Comparison of ENCODE assay signal across 15 cellular contexts in the genomic region with DNA sequence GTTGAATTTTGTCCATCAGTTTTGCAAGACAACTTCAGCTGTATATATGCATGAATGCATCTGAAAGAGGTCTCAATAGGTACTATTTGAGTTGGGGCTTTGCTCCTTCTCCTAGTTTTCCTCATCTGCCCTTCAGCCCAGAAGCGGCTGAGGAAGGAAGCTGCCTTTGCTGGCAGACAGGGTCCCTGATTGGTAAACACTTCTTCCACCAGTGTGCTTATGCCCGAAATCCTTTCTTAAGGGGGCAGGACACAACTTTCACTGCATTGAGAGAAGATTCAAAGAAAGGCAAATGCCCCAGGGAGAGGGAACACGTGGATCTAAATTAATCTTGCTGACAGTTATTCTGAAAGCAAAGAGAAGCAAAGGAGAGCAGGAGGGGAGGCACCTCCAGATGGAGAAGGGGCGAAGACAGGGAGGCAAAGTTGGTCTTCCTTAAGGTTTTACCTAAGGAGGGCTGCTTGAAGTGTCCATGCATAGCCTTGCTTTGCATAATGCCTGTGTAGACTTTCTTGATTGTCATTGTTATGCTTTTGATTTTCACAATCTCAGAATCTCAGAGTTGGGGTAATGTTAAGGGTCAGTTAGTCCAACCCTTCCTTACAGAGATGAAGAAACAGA.
DNase-seq lines count a peak whose midpoint lies in the region; ATAC-seq and TF ChIP-seq lines count a peak whose summit lies in the region.
"Had no signal": no experiment of that assay in that cellular context is flagged by ENCODE, and none has a peak within 500 bp of the region (broad histone marks: within the 10 kb centered on the region; RNA-seq: fewer than 3 reads in every experiment).

No MANE protein-coding gene starts in this region.

- no peak overlapping the region for H3K27ac Mint-ChIP-seq in activated T-helper 1 cell treated with anti-CD3 and anti-CD28 coated beads, Interleukin-12 subunit alpha, Interleukin-12 subunit beta, Interleukin-2, Interleukin-4 antibody, amounts not matched to agents 30 ng/mL and 10 ng/mL and 1 ng/mL, durations not matched to agents 14 hours and 24 hours and 36 hours
- H3K27ac Mint-ChIP-seq: naive thymus-derived CD8-positive, alpha-beta T cell had no signal

- no peaks in the 10 kb centered on the region for H3K36me3 Mint-ChIP-seq in activated T-helper 1 cell treated with anti-CD3 and anti-CD28 coated beads, Interleukin-12 subunit alpha, Interleukin-12 subunit beta, Interleukin-2, Interleukin-4 antibody, amounts not matched to agents 30 ng/mL and 10 ng/mL and 1 ng/mL, durations not matched to agents 14 hours and 24 hours and 36 hours (ENCODE audit: low read depth)
- H3K36me3 Mint-ChIP-seq: naive thymus-derived CD8-positive, alpha-beta T cell had no signal

- H3K9me3 ChIP-seq in Panc1 (ENCODE audit: control insufficient read depth, insufficient read depth, low read depth, low read length), result no peaks in the 10 kb centered on the region
- H3K9me3 ChIP-seq: ascending aorta, tibial nerve had no signal

- CTCF ChIA-PET in Panc1 (lab: Charles Lee), result no interaction called here

- no peak for TF ChIP-seq CTCF in Panc1 (IDR thresholded peaks at IDR 0.05)

- peak overlapping the region; percentile 85 for H2AFZ ChIP-seq in ACC112 (ENCODE audit: low read length, unreplicated experiment)

- H3K4me1 Mint-ChIP-seq in activated T-helper 1 cell treated with anti-CD3 and anti-CD28 coated beads, Interleukin-12 subunit alpha, Interleukin-12 subunit beta, Interleukin-2, Interleukin-4 antibody, amounts not matched to agents 30 ng/mL and 10 ng/mL and 1 ng/mL, durations not matched to agents 14 hours and 24 hours and 36 hours (ENCODE audit: low read depth), result no peaks in the 10 kb centered on the region
- H3K4me1 Mint-ChIP-seq: naive thymus-derived CD8-positive, alpha-beta T cell had no signal

- POLR2A ChIA-PET in Panc1 (lab: Charles Lee), result no interaction called here

- H3K9me3 Mint-ChIP-seq in activated T-helper 1 cell treated with anti-CD3 and anti-CD28 coated beads, Interleukin-12 subunit alpha, Interleukin-12 subunit beta, Interleukin-2, Interleukin-4 antibody, amounts not matched to agents 30 ng/mL and 10 ng/mL and 1 ng/mL, durations not matched to agents 14 hours and 24 hours and 36 hours, result no peaks in the 10 kb centered on the region
- H3K9me3 Mint-ChIP-seq: naive thymus-derived CD8-positive, alpha-beta T cell had no signal

- H3K27me3 ChIP-seq in ACC112 (ENCODE audit: insufficient read depth, low read length), result no peaks in the 10 kb centered on the region
- peaks cover 5% of the 10 kb centered on the region for H3K27me3 ChIP-seq in Panc1 (ENCODE audit: control insufficient read depth, insufficient read depth, low read length)
- H3K27me3 ChIP-seq: ascending aorta, tibial nerve had no signal

- in situ Hi-C loops in Panc1 (cut with HindIII; ENCODE audit: low pct_unique_long_range_greater_than_20kb, low sequenced_read_pairs), result no loop called here

- intact Hi-C loops in Panc1 (cut with micrococcal nuclease; ENCODE audit: unreplicated experiment), result no loop called here
- intact Hi-C loops in activated T-helper 1 cell treated with anti-CD3 and anti-CD28 coated beads, Interleukin-12 subunit alpha, Interleukin-12 subunit beta, Interleukin-2, Interleukin-4 antibody, amounts not matched to agents 30 ng/mL and 10 ng/mL and 1 ng/mL, durations not matched to agents 14 hours and 24 hours and 36 hours (cut with micrococcal nuclease), result no loop called here

- H3K4me1 ChIP-seq in ACC112 (ENCODE audit: control insufficient read depth, insufficient read depth, low read length, unreplicated experiment), result peaks cover 15% of the 10 kb centered on the region
- H3K4me1 ChIP-seq in Panc1 (ENCODE audit: control insufficient read depth, insufficient read depth, low read length), result no peaks in the 10 kb centered on the region
- H3K4me1 ChIP-seq: ascending aorta had no signal

- DNase-seq in NAMALWA (ENCODE audit: low spot score), result peak; percentile 56
- no peak for DNase-seq in Panc1 (ENCODE audit: low read depth, low spot score)
- DNase-seq in left kidney (ENCODE audit: low read depth, low spot score), result peak; percentile 41
- no peak for DNase-seq in activated T-helper 1 cell treated with anti-CD3 and anti-CD28 coated beads, Interleukin-12 subunit alpha, Interleukin-12 subunit beta, Interleukin-2, Interleukin-4 antibody, amounts not matched to agents 30 ng/mL and 10 ng/mL and 1 ng/mL, durations not matched to agents 14 hours and 24 hours and 36 hours (ENCODE audit: low spot score)
- no peak for DNase-seq in activated CD4-positive, alpha-beta T cell treated with anti-CD3 and anti-CD28 coated beads, Interleukin-2, amount 50 U/mL, for 48 hours
- DNase-seq in foreskin melanocyte, result no peak
- DNase-seq: activated effector memory CD4-positive, alpha-beta T cell treated with Interleukin-2 at 50 U/mL for 16 hours; naive thymus-derived CD8-positive, alpha-beta T cell; NCI-H2029; stimulated activated CD4-positive, alpha-beta T cell treated with anti-CD3 and anti-CD28 coated beads, Interleukin-4, amount 100 ng/mL, for 4 hours had no signal

- H3K36me3 ChIP-seq in ACC112 (ENCODE audit: insufficient read depth, low read length), result no peaks in the 10 kb centered on the region
- no peaks in the 10 kb centered on the region for H3K36me3 ChIP-seq in Panc1 (ENCODE audit: control insufficient read depth, insufficient read depth, low read length)
- H3K36me3 ChIP-seq: ascending aorta, tibial nerve had no signal

- ATAC-seq in Panc1 (peak; percentile 60; the same call in 1 of the 2 replicates), GM19452 (IDR thresholded peaks at IDR 0.05; ENCODE audit: unreplicated experiment) (no peak)
- ATAC-seq: naive thymus-derived CD8-positive, alpha-beta T cell had no signal

- no peak overlapping the region for H3K4me3 Mint-ChIP-seq in activated T-helper 1 cell treated with anti-CD3 and anti-CD28 coated beads, Interleukin-12 subunit alpha, Interleukin-12 subunit beta, Interleukin-2, Interleukin-4 antibody, amounts not matched to agents 30 ng/mL and 10 ng/mL and 1 ng/mL, durations not matched to agents 14 hours and 24 hours and 36 hours
- H3K4me3 Mint-ChIP-seq: naive thymus-derived CD8-positive, alpha-beta T cell had no signal

- no TSS peak for BruUV-seq in Panc1 (replicated peaks; lab: Mats Ljungman, UMichigan)

- H3K79me2 ChIP-seq in ACC112 (ENCODE audit: control insufficient read depth, insufficient read depth, low read length, unreplicated experiment), result no peaks in the 10 kb centered on the region

- H3K27ac ChIP-seq in ACC112 (ENCODE audit: low read depth, low read length) (no peak overlapping the region), Panc1 (ENCODE audit: low read length) (no peak overlapping the region)
- H3K27ac ChIP-seq: ascending aorta, KMS-11, tibial nerve had no signal

- H3K4me3 ChIP-seq in ACC112 (ENCODE audit: low read depth, low read length) (no peak overlapping the region), Panc1 (ENCODE audit: low read depth in 2 of 2, low read length in 2 of 2) (no peak overlapping the region)
- H3K4me3 ChIP-seq: ascending aorta, tibial nerve had no signal

- H3K27me3 Mint-ChIP-seq in activated T-helper 1 cell treated with anti-CD3 and anti-CD28 coated beads, Interleukin-12 subunit alpha, Interleukin-12 subunit beta, Interleukin-2, Interleukin-4 antibody, amounts not matched to agents 30 ng/mL and 10 ng/mL and 1 ng/mL, durations not matched to agents 14 hours and 24 hours and 36 hours (ENCODE audit: insufficient read depth), result no peaks in the 10 kb centered on the region

Comparison
In these comparisons a context has a peak if more than half of its experiments do, and no peak if none do; other contexts are left out.
1. DNase-seq: peak in NAMALWA (single experiment) and left kidney (single experiment); none in Panc1 (single experiment), activated T-helper 1 cell treated with anti-CD3 and anti-CD28 coated beads, Interleukin-12 subunit alpha, Interleukin-12 subunit beta, Interleukin-2, Interleukin-4 antibody, amounts not matched to agents 30 ng/mL and 10 ng/mL and 1 ng/mL, durations not matched to agents 14 hours and 24 hours and 36 hours (single experiment), activated CD4-positive, alpha-beta T cell treated with anti-CD3 and anti-CD28 coated beads, Interleukin-2, amount 50 U/mL, for 48 hours (0 of 2) and foreskin melanocyte (single experiment).